Comparison of ENCODE assay signal across 13 cellular contexts in the genomic region with DNA sequence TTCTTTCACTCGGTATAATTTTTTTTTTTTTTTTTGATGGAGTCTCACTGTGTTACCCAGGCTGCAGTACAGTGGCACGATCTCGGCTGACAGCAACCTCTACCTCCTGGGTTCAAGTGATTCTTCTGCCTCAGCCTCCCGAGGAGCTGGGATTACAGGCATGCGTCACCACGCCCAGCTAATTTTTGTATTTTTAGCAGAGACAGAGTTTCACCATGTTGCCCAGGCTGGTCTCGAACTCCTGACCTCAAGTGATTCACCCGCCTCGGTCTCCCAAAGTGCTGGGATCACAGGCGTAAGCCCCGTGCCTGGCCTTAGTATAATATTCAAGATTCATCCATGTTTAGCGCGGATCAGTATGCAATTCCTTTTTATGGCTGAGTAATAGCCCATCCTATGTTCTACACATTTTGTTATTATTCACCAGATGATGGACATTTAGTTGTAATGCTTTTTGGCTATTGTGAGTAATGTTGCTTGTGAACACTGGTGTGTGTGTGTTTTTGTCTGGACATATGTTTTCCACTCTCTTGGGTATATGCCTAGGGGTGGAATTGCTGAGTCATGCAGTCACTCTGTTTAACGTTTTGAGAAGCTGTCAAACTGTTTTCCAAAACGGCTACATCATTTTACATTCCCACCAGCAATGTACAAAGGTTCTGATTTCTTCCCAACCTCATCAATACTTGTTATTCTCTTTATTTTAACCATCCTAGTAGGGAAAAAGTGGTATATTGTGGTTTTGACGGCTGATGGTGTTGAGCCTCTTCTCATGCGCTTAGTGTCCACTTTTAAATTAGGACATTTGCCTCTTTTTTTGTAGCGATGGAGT. TPM values are rescaled to one million over a fixed set of nuclear protein-coding genes. Genes with fewer than 3 reads are reported as not detected.
DNase-seq lines count a peak whose midpoint lies in the region; TF ChIP-seq lines count a peak whose summit lies in the region.
"Had no signal": no experiment of that assay in that cellular context is flagged by ENCODE, and none has a peak within 500 bp of the region (broad histone marks: within the 10 kb centered on the region; RNA-seq: fewer than 3 reads in every experiment).

No MANE protein-coding gene starts in this region.

- intact Hi-C loops in activated CD4-positive, alpha-beta memory T cell treated with anti-CD3 and anti-CD28 coated beads for 36 hours (cut with micrococcal nuclease) = loop anchor here (1.0 kb wide), 1 partner anchor 17 kb away; no protein-coding TSS in a partner anchor
- intact Hi-C loops in spleen (cut with DNase I; ENCODE audit: low total_unique reads) = no loop called here

- no peak overlapping the region for H3K4me3 Mint-ChIP-seq in activated T-cell treated with anti-CD3 and anti-CD28 coated beads, Interleukin-2, amount 50 U/mL, for 24 hours
- no peak overlapping the region for H3K4me3 Mint-ChIP-seq in activated CD4-positive, alpha-beta memory T cell treated with anti-CD3 and anti-CD28 coated beads for 36 hours
- H3K4me3 Mint-ChIP-seq in T-helper 2 cell treated with Interferon-gamma antibody and Interleukin-4, amounts not matched to agents 5 μg/mL and 100 μg/mL, for 36 hours = no peak overlapping the region
- H3K4me3 Mint-ChIP-seq: B cell had no signal

- no peak for TF ChIP-seq POLR2A in spleen (IDR thresholded peaks at IDR 0.05)

- no peaks in the 10 kb centered on the region for H3K9me3 Mint-ChIP-seq in activated T-cell treated with anti-CD3 and anti-CD28 coated beads, Interleukin-2, amount 50 U/mL, for 24 hours
- H3K9me3 Mint-ChIP-seq in activated CD4-positive, alpha-beta memory T cell treated with anti-CD3 and anti-CD28 coated beads for 36 hours = peaks cover 10% of the 10 kb centered on the region
- H3K9me3 Mint-ChIP-seq in T-helper 2 cell treated with Interferon-gamma antibody and Interleukin-4, amounts not matched to agents 5 μg/mL and 100 μg/mL, for 36 hours = peaks cover 5% of the 10 kb centered on the region

- H3K36me3 Mint-ChIP-seq in activated T-cell treated with anti-CD3 and anti-CD28 coated beads, Interleukin-2, amount 50 U/mL, for 24 hours (ENCODE audit: low read depth) = peaks cover 4% of the 10 kb centered on the region
- H3K36me3 Mint-ChIP-seq in activated CD4-positive, alpha-beta memory T cell treated with anti-CD3 and anti-CD28 coated beads for 36 hours = peaks cover 5% of the 10 kb centered on the region
- H3K36me3 Mint-ChIP-seq in T-helper 2 cell treated with Interferon-gamma antibody and Interleukin-4, amounts not matched to agents 5 μg/mL and 100 μg/mL, for 36 hours (ENCODE audit: low read depth) = peaks cover 11% of the 10 kb centered on the region

- no peak overlapping the region for H3K4me3 ChIP-seq in fibroblast of pulmonary artery (replicated peaks; ENCODE audit: low read depth, low read length)
- H3K4me3 ChIP-seq in spleen = no peak overlapping the region
- H3K4me3 ChIP-seq: left ventricle myocardium inferior had no signal

- H3K27ac ChIP-seq in spleen = no peak overlapping the region
- H3K27ac ChIP-seq: left ventricle myocardium inferior had no signal

- CTCF ChIA-PET in activated CD4-positive, alpha-beta memory T cell treated with anti-CD3 and anti-CD28 coated beads for 36 hours (lab: Charles Lee) = interaction anchor here (0.6 to 7.9 kb wide), 4 partner anchors 9 to 378 kb away, joined by 3 to 130 read pairs (median 4); no protein-coding TSS in a partner anchor

- H3K27ac Mint-ChIP-seq in activated T-cell treated with anti-CD3 and anti-CD28 coated beads, Interleukin-2, amount 50 U/mL, for 24 hours = peak overlapping the region; percentile 61
- peak overlapping the region; percentile 56 for H3K27ac Mint-ChIP-seq in activated CD4-positive, alpha-beta memory T cell treated with anti-CD3 and anti-CD28 coated beads for 36 hours
- no peak overlapping the region for H3K27ac Mint-ChIP-seq in T-helper 2 cell treated with Interferon-gamma antibody and Interleukin-4, amounts not matched to agents 5 μg/mL and 100 μg/mL, for 36 hours
- H3K27ac Mint-ChIP-seq: B cell had no signal

- POLR2A ChIA-PET in activated CD4-positive, alpha-beta memory T cell treated with anti-CD3 and anti-CD28 coated beads for 36 hours (lab: Charles Lee) = no interaction called here

- no peaks in the 10 kb centered on the region for H3K27me3 ChIP-seq in spleen (replicated peaks in 1 of 7)

- peaks cover 0 to 6% (median 0%) of the 10 kb centered on the region in 6 donors for H3K4me1 ChIP-seq in spleen

- 72 to 82% (median 76%) methylated on average over 18 of the region's 18 CpGs for WGBS in spleen, 5 donors

- H3K4me1 Mint-ChIP-seq in activated T-cell treated with anti-CD3 and anti-CD28 coated beads, Interleukin-2, amount 50 U/mL, for 24 hours (ENCODE audit: low read depth) = peaks cover 50% of the 10 kb centered on the region
- H3K4me1 Mint-ChIP-seq in activated CD4-positive, alpha-beta memory T cell treated with anti-CD3 and anti-CD28 coated beads for 36 hours (ENCODE audit: low read depth) = peaks cover 34% of the 10 kb centered on the region
- peaks cover 36% of the 10 kb centered on the region for H3K4me1 Mint-ChIP-seq in T-helper 2 cell treated with Interferon-gamma antibody and Interleukin-4, amounts not matched to agents 5 μg/mL and 100 μg/mL, for 36 hours (ENCODE audit: low read depth)

- peaks cover 0 to 8% (median 7%) of the 10 kb centered on the region in 8 donors for H3K9me3 ChIP-seq in spleen

- TF ChIP-seq CTCF in fibroblast of pulmonary artery (IDR thresholded peaks at IDR 0.05; ENCODE audit: low read length, missing control alignments) = no peak
- no peak for TF ChIP-seq CTCF in spleen (IDR thresholded peaks at IDR 0.05 in 8 of 11, conservative IDR thresholded peaks at IDR 0.05 in 3 of 11)

- H3K27me3 Mint-ChIP-seq in activated T-cell treated with anti-CD3 and anti-CD28 coated beads, Interleukin-2, amount 50 U/mL, for 24 hours = no peaks in the 10 kb centered on the region
- no peaks in the 10 kb centered on the region for H3K27me3 Mint-ChIP-seq in activated CD4-positive, alpha-beta memory T cell treated with anti-CD3 and anti-CD28 coated beads for 36 hours
- no peaks in the 10 kb centered on the region for H3K27me3 Mint-ChIP-seq in T-helper 2 cell treated with Interferon-gamma antibody and Interleukin-4, amounts not matched to agents 5 μg/mL and 100 μg/mL, for 36 hours (ENCODE audit: low read depth)
- H3K27me3 Mint-ChIP-seq: B cell had no signal

- H3K36me3 ChIP-seq in spleen = no peaks in the 10 kb centered on the region

- no peak for DNase-seq in activated T-cell treated with anti-CD3 and anti-CD28 coated beads, Interleukin-2, amount 50 U/mL, for 24 hours
- DNase-seq in activated T-cell treated with anti-CD3 and anti-CD28 coated beads, Interleukin-2, amount 50 U/mL, for 1 hour = no peak
- DNase-seq in activated CD4-positive, alpha-beta memory T cell treated with anti-CD3 and anti-CD28 coated beads for 36 hours = no peak
- peak; percentile 74 for DNase-seq in fibroblast of pulmonary artery (ENCODE audit: low read depth)
- DNase-seq in superior temporal gyrus (ENCODE audit: extremely low spot score) = peak; percentile 23
- no peak for DNase-seq in AML-193 (lab: John Stamatoyannopoulos, UW)
- DNase-seq in T-helper 2 cell treated with Interferon-gamma antibody and Interleukin-4, amounts not matched to agents 5 μg/mL and 100 μg/mL, for 36 hours (ENCODE audit: low spot score) = no peak
- DNase-seq in spleen = no peak
- DNase-seq: activated effector memory CD4-positive, alpha-beta T cell treated with Interleukin-2 at 50 U/mL for 16 hours; KG1; left ventricle myocardium inferior; NCI-H526 treated with DMSO at 0.1 percent for 48 hours had no signal

RNA-seq across cellular contexts. Expression of a gene that starts 22.9 kb away (rescaled TPM):
- total RNA-seq in activated CD4-positive, alpha-beta memory T cell treated with anti-CD3 and anti-CD28 coated beads for 36 hours = 10 to 100 TPM; 23.6 to 24.3 TPM
- 10 to 100 TPM; 12.4 to 28.0 (median 18.5) TPM for total RNA-seq in spleen
- polyA plus RNA-seq in spleen = 10 to 100 TPM in 2 of 3 donors, 1 to 10 TPM in 1; 9.7 to 18.6 (median 10.7) TPM

RNA-seq across cellular contexts. Expression of a gene that starts 26.9 kb away (rescaled TPM):
- total RNA-seq in activated CD4-positive, alpha-beta memory T cell treated with anti-CD3 and anti-CD28 coated beads for 36 hours = 10 to 100 TPM; 32.6 to 32.8 TPM
- total RNA-seq in spleen = 10 to 100 TPM; 24.2 to 36.9 (median 30.2) TPM
- 10 to 100 TPM; 13.8 to 19.3 (median 13.9) TPM for polyA plus RNA-seq in spleen

Comparison
In these comparisons a context has a peak if more than half of its experiments do, and no peak if none do; other contexts are left out.
1. DNase-seq: peak in fibroblast of pulmonary artery (single experiment) and superior temporal gyrus (single experiment); none in activated T-cell treated with anti-CD3 and anti-CD28 coated beads, Interleukin-2, amount 50 U/mL, for 24 hours (single experiment), activated T-cell treated with anti-CD3 and anti-CD28 coated beads, Interleukin-2, amount 50 U/mL, for 1 hour (single experiment), activated CD4-positive, alpha-beta memory T cell treated with anti-CD3 and anti-CD28 coated beads for 36 hours (single experiment), AML-193 (0 of 2), T-helper 2 cell treated with Interferon-gamma antibody and Interleukin-4, amounts not matched to agents 5 μg/mL and 100 μg/mL, for 36 hours (single experiment) and spleen (single experiment).